16 cellular contexts compared by ENCODE assay signal in genomic region chr12:105099355-105099754, GRCh38.
"Had no signal": no experiment of that assay in that cellular context is flagged by ENCODE, and none has a peak within 500 bp of the region (broad histone marks: within the 10 kb centered on the region; RNA-seq: fewer than 3 reads in every experiment).

No MANE protein-coding gene starts in this region.

- H3K4me3 ChIP-seq: cardiac muscle cell, colonic mucosa, lower lobe of right lung, right lobe of liver, spleen, thoracic aorta had no signal

- H3K4me3 Mint-ChIP-seq: activated CD4-positive, alpha-beta T cell treated with anti-CD3 and anti-CD28 coated beads, Interleukin-2, amount 10 ng/mL, durations not matched to agents 24 days and 14 days; activated T-cell treated with anti-CD3 and anti-CD28 coated beads, Interleukin-2, amount 50 U/mL, for 72 hours; neural crest cell had no signal

- H3K4me1 ChIP-seq: colonic mucosa, lower lobe of right lung, right lobe of liver, spleen had no signal

- H3K4me1 Mint-ChIP-seq: neural crest cell had no signal

- H3K27me3 ChIP-seq: cardiac muscle cell, colonic mucosa, right lobe of liver had no signal

- H3K36me3 ChIP-seq: cardiac muscle cell, colonic mucosa, lower lobe of right lung, right lobe of liver, spleen, thoracic aorta had no signal

- ATAC-seq: activated naive CD4-positive, alpha-beta T cell treated with anti-CD3 and anti-CD28 coated beads, Interleukin-2, amount 50 U/mL, for 72 hours; activated T-cell treated with anti-CD3 and anti-CD28 coated beads, Interleukin-2, amount 50 U/mL, for 72 hours; esophagus mucosa; left colon; lower lobe of right lung; right lobe of liver had no signal

- DNase-seq: activated CD4-positive, alpha-beta T cell treated with anti-CD3 and anti-CD28 coated beads, Interleukin-2, amount 10 ng/mL, durations not matched to agents 24 days and 14 days; activated CD4-positive, CD25-positive, alpha-beta regulatory T cell; activated CD8-positive, alpha-beta memory T cell treated with anti-CD3 and anti-CD28 coated beads, Interleukin-2, amount 50 U/mL, for 48 hours; activated gamma-delta T cell; activated T-cell treated with anti-CD3 and anti-CD28 coated beads, Interleukin-2, amount 50 U/mL, for 72 hours; colonic mucosa; left colon; lower lobe of right lung; right lobe of liver; spleen; stimulated activated CD4-positive, alpha-beta T cell treated with anti-CD3 and anti-CD28 coated beads, Interleukin-1b, Interleukin-23, amount 100 ng/mL, for 48 hours had no signal

- H3K27ac ChIP-seq: cardiac muscle cell, colonic mucosa, lower lobe of right lung, right lobe of liver, spleen, thoracic aorta had no signal

- H3K27ac Mint-ChIP-seq: activated CD4-positive, alpha-beta T cell treated with anti-CD3 and anti-CD28 coated beads, Interleukin-2, amount 10 ng/mL, durations not matched to agents 24 days and 14 days; activated naive CD4-positive, alpha-beta T cell treated with anti-CD3 and anti-CD28 coated beads, Interleukin-2, amount 50 U/mL, for 72 hours; activated T-cell treated with anti-CD3 and anti-CD28 coated beads, Interleukin-2, amount 50 U/mL, for 72 hours had no signal

- H3K9me3 ChIP-seq: colonic mucosa, thoracic aorta had no signal
